In genomic region chr14:79500489-79500888, GRCh38 we compare ENCODE assay signal across 29 cellular contexts.
"Had no signal": no experiment of that assay in that cellular context is flagged by ENCODE, and none has a peak within 500 bp of the region (broad histone marks: within the 10 kb centered on the region; RNA-seq: fewer than 3 reads in every experiment).

No MANE protein-coding gene starts in this region.

- H3K27ac ChIP-seq: ascending aorta, cardiac muscle cell, VCaP had no signal

- H3K4me3 ChIP-seq: ascending aorta, cardiac muscle cell had no signal

- FAIRE-seq: bronchial epithelial cell, TTC549 had no signal

- H3K27me3 ChIP-seq: ascending aorta, cardiac muscle cell had no signal

- H3K4me1 ChIP-seq: ascending aorta had no signal

- DNase-seq: activated B cell treated with CpG ODN at 0.5 μM for 24 hours; activated CD4-positive, alpha-beta memory T cell treated with anti-CD3 and anti-CD28 coated beads, Interleukin-2, amount 10 ng/mL, durations not matched to agents 7 days and 5 days; activated CD4-positive, alpha-beta T cell treated with anti-CD3 and anti-CD28 coated beads for 4 hours; activated CD4-positive, alpha-beta T cell treated with anti-CD3 and anti-CD28 coated beads, Interleukin-2, amount 10 ng/mL, durations not matched to agents 24 days and 14 days; activated CD4-positive, alpha-beta T cell treated with anti-CD3 and anti-CD28 coated beads, Interleukin-2, amount 50 U/mL, for 1 hour; activated CD4-positive, alpha-beta T cell treated with anti-CD3 and anti-CD28 coated beads, Interleukin-2, amount 50 U/mL, for 48 hours; activated CD4-positive, CD25-positive, alpha-beta regulatory T cell treated with anti-CD3 and anti-CD28 coated beads, Interleukin-2, amount 50 U/mL, for 72 hours; activated CD8-positive, alpha-beta memory T cell treated with anti-CD3 and anti-CD28 coated beads for 24 hours; activated CD8-positive, alpha-beta memory T cell treated with anti-CD3 and anti-CD28 coated beads, Interleukin-2, amount 10 ng/mL, durations not matched to agents 7 days and 5 days; activated CD8-positive, alpha-beta memory T cell treated with anti-CD3 and anti-CD28 coated beads, Interleukin-2, amount 50 U/mL, for 48 hours; activated CD8-positive, alpha-beta T cell treated with anti-CD3 and anti-CD28 coated beads, Interleukin-2, amount 10 ng/mL, durations not matched to agents 7 days and 5 days; activated effector memory CD4-positive, alpha-beta T cell treated with Interleukin-2 at 50 U/mL for 16 hours; activated gamma-delta T cell; activated naive CD4-positive, alpha-beta T cell treated with anti-CD3 and anti-CD28 coated beads, Interleukin-2, amount 10 ng/mL, durations not matched to agents 7 days and 5 days; activated naive CD4-positive, alpha-beta T cell treated with Interleukin-2 at 50 U/mL for 16 hours; activated naive CD8-positive, alpha-beta T cell treated with anti-CD3 and anti-CD28 coated beads, Interleukin-2, amount 10 ng/mL, durations not matched to agents 7 days and 5 days; activated naive CD8-positive, alpha-beta T cell treated with anti-CD3 and anti-CD28 coated beads, Interleukin-2, amount 50 U/mL, for 24 hours; activated T-cell treated with anti-CD3 and anti-CD28 coated beads, Interleukin-2, amount 50 U/mL, for 24 hours; activated T-cell treated with anti-CD3 and anti-CD28 coated beads, Interleukin-2, amount 50 U/mL, for 48 hours; amygdala; anterior cingulate cortex; cerebellar nuclear complex; T-helper 2 cell; T-helper 9 cell had no signal

- H3K9me3 ChIP-seq: ascending aorta had no signal

- H3K36me3 ChIP-seq: ascending aorta, cardiac muscle cell had no signal
